Comparison of ENCODE assay signal across 15 cellular contexts in genomic region chr6:125306756-125307149, GRCh38. TPM values are rescaled to one million over a fixed set of nuclear protein-coding genes. Genes with fewer than 3 reads are reported as not detected.
A peak's percentile ranks its signal among the peaks of the same experiment; 100 is the strongest.
DNase-seq lines count a peak whose midpoint lies in the region; ATAC-seq and TF ChIP-seq lines count a peak whose summit lies in the region.
"Had no signal": no experiment of that assay in that cellular context is flagged by ENCODE, and none has a peak within 500 bp of the region (broad histone marks: within the 10 kb centered on the region; RNA-seq: fewer than 3 reads in every experiment).

No MANE protein-coding gene starts in this region.

- peak overlapping the region; percentile 58 for H3K27ac Mint-ChIP-seq in mesothelial cell of epicardium
- no peak overlapping the region for H3K27ac Mint-ChIP-seq in activated naive CD4-positive, alpha-beta T cell treated with anti-CD3 and anti-CD28 coated beads, Interleukin-2, amount 50 U/mL, for 72 hours
- H3K27ac Mint-ChIP-seq: B cell; CD4-positive, alpha-beta T cell; IgD-negative memory B cell had no signal

- in situ Hi-C loops in SK-MEL-5 (cut with HindIII; ENCODE audit: low pct_unique_long_range_greater_than_20kb, low sequenced_read_pairs) = no loop called here

- no peaks in the 10 kb centered on the region for H3K27me3 Mint-ChIP-seq in mesothelial cell of epicardium (ENCODE audit: low read depth)

- POLR2A ChIA-PET in RWPE1 (lab: Yijun Ruan, JAX; ENCODE audit: low non-redundant PET) = no interaction called here

- H3K4me1 Mint-ChIP-seq in mesothelial cell of epicardium = peaks cover 30% of the 10 kb centered on the region

- peaks cover 2% of the 10 kb centered on the region for H3K36me3 Mint-ChIP-seq in mesothelial cell of epicardium
- H3K36me3 Mint-ChIP-seq in activated naive CD4-positive, alpha-beta T cell treated with anti-CD3 and anti-CD28 coated beads, Interleukin-2, amount 50 U/mL, for 72 hours = peaks cover 7% of the 10 kb centered on the region in 2 donors

- no peak overlapping the region for H3K4me3 Mint-ChIP-seq in mesothelial cell of epicardium
- H3K4me3 Mint-ChIP-seq: B cell; CD4-positive, alpha-beta T cell; IgD-negative memory B cell had no signal

- H3K27ac ChIP-seq in RWPE1 = no peak overlapping the region
- H3K27ac ChIP-seq: KMS-11 had no signal

- ATAC-seq in GM21360 (IDR thresholded peaks at IDR 0.05; ENCODE audit: unreplicated experiment) (no peak), HG03521 (IDR thresholded peaks at IDR 0.05; ENCODE audit: unreplicated experiment) (no peak)
- ATAC-seq in activated naive CD4-positive, alpha-beta T cell treated with anti-CD3 and anti-CD28 coated beads, Interleukin-2, amount 50 U/mL, for 72 hours = no peak

- no peak for TF ChIP-seq CTCF in mesothelial cell of epicardium (IDR thresholded peaks at IDR 0.05; ENCODE audit: unreplicated experiment)
- TF ChIP-seq CTCF in RWPE1 (conservative IDR thresholded peaks at IDR 0.05; ENCODE audit: low read depth) = no peak

- CTCF ChIA-PET in RWPE1 (lab: Yijun Ruan, JAX) = interaction anchor here (0.6 to 1.0 kb wide), 3 partner anchors 156 to 450 kb away, joined by 3 read pairs; no protein-coding TSS in a partner anchor

- DNase-seq in COLO829 (ENCODE audit: low spot score) (peak; percentile 87), SK-MEL-5 (ENCODE audit: low read depth, low spot score) (peak; percentile 92), mesothelial cell of epicardium (ENCODE audit: low spot score in 2 of 2, unreplicated experiment in 2 of 2) (no peak), RWPE1 (ENCODE audit: low spot score) (no peak)
- no peak for DNase-seq in activated naive CD4-positive, alpha-beta T cell treated with anti-CD3 and anti-CD28 coated beads, Interleukin-2, amount 50 U/mL, for 72 hours (ENCODE audit: low spot score in 2 of 2)
- DNase-seq: C1 segment of cervical spinal cord; CD4-positive, alpha-beta T cell; COR-L47; DND-41; GF-D8 had no signal

- H3K9me3 Mint-ChIP-seq in mesothelial cell of epicardium = peaks cover 12% of the 10 kb centered on the region
- H3K9me3 Mint-ChIP-seq in activated naive CD4-positive, alpha-beta T cell treated with anti-CD3 and anti-CD28 coated beads, Interleukin-2, amount 50 U/mL, for 72 hours = peaks cover 7 to 13% of the 10 kb centered on the region in 2 donors
- H3K9me3 Mint-ChIP-seq: CD4-positive, alpha-beta T cell; IgD-negative memory B cell had no signal

RNA-seq across cellular contexts. Expression of gene HDDC2, which starts 5.0 kb away (rescaled TPM):
- total RNA-seq in SK-MEL-5 (2014; rRNA removed; shearing (Covaris generic)) = 195 and 198 TPM in 2 replicates
- 122 and 135 TPM in 2 replicates for polyA plus RNA-seq in SK-MEL-5 (2015; cell fraction: cytosol; rRNA removed)
- 69.3 and 87.8 TPM in 2 replicates for polyA plus RNA-seq in SK-MEL-5 (2015; cell fraction: nucleus; rRNA removed)
- total RNA-seq in mesothelial cell of epicardium = 102 to 111 TPM (median 103 TPM) in 3 replicates
- total RNA-seq in activated naive CD4-positive, alpha-beta T cell treated with anti-CD3 and anti-CD28 coated beads, Interleukin-2, amount 50 U/mL, for 72 hours = 10 to 100 TPM; 60.1 to 78.5 TPM

Comparison
In these comparisons a context has a peak if more than half of its experiments do, and no peak if none do; other contexts are left out.
1. DNase-seq: peak in COLO829 (single experiment) and SK-MEL-5 (single experiment); none in mesothelial cell of epicardium (0 of 2), activated naive CD4-positive, alpha-beta T cell treated with anti-CD3 and anti-CD28 coated beads, Interleukin-2, amount 50 U/mL, for 72 hours (0 of 2) and RWPE1 (single experiment).